1 cellular context compared by ENCODE assay signal in genomic region chr1:38015978-38016640, GRCh38.
TF ChIP-seq lines count a peak whose summit lies in the region.

No MANE protein-coding gene starts in this region.

TF ChIP-seq in K562, 482 proteins besides CTCF, POLR2A, EP300 and RAD21:
- TF ChIP-seq NFE2 (IDR thresholded peaks at IDR 0.05; ENCODE audit: low read depth) (peak; percentile 91), BACH1 (tag; IDR thresholded peaks at IDR 0.05) (peak; percentile 67), MAFF (IDR thresholded peaks at IDR 0.05; ENCODE audit: low read length) (peak; percentile 81), ZNF766 (CRISPR knock-in tag; conservative IDR thresholded peaks at IDR 0.05) (peak; percentile 57; the same call in 1 of the 2 replicates), SMARCA4 (IDR thresholded peaks at IDR 0.05) (0 out of 2 replicates have a peak, but pooled peaks have one; percentile 26), FOXJ2 (tag; IDR thresholded peaks at IDR 0.05) (0 out of 2 replicates have a peak, but pooled peaks have one; percentile 22), ZNF165 (CRISPR knock-in tag; IDR thresholded peaks at IDR 0.05; ENCODE audit: borderline replicate concordance) (no peak), C11orf30 (IDR thresholded peaks at IDR 0.05; ENCODE audit: low read depth) (peak; percentile 86), PHB (CRISPR knock-in tag; IDR thresholded peaks at IDR 0.05) (no peak), ZNF316 (IDR thresholded peaks at IDR 0.05) (peak; percentile 81), MAFG (tag; conservative IDR thresholded peaks at IDR 0.05) (peak; percentile 90), SRF (CRISPR knock-in tag; IDR thresholded peaks at IDR 0.05) (peak in 1 of 2 experiments; percentile 55; a peak in 1 of 4 replicates), ZNF707 (CRISPR knock-in tag; conservative IDR thresholded peaks at IDR 0.05) (no peak), BRF1 (IDR thresholded peaks at IDR 0.05; ENCODE audit: borderline replicate concordance, extremely low read depth, insufficient read length) (no peak), MAFK (IDR thresholded peaks at IDR 0.05; ENCODE audit: low read length) (peak; percentile 80), CAMTA2 (CRISPR knock-in tag; conservative IDR thresholded peaks at IDR 0.05) (no peak), MEF2D (tag; conservative IDR thresholded peaks at IDR 0.05; ENCODE audit: low read depth) (0 out of 2 replicates have a peak, but pooled peaks have one; percentile 27), NFE2L1 (tag; IDR thresholded peaks at IDR 0.05; ENCODE audit: borderline replicate concordance, low read depth) (peak; percentile 75), ZNF592 (IDR thresholded peaks at IDR 0.05) (peak; percentile 56), ZSCAN29 (IDR thresholded peaks at IDR 0.05) (no peak), CXXC5 (CRISPR knock-in tag; IDR thresholded peaks at IDR 0.05) (peak; percentile 4; the same call in 1 of the 2 replicates)
TF ChIP-seq in K562: peak in this region for 15.
